ENCODE assay signal across 1 cellular context in the genomic region with DNA sequence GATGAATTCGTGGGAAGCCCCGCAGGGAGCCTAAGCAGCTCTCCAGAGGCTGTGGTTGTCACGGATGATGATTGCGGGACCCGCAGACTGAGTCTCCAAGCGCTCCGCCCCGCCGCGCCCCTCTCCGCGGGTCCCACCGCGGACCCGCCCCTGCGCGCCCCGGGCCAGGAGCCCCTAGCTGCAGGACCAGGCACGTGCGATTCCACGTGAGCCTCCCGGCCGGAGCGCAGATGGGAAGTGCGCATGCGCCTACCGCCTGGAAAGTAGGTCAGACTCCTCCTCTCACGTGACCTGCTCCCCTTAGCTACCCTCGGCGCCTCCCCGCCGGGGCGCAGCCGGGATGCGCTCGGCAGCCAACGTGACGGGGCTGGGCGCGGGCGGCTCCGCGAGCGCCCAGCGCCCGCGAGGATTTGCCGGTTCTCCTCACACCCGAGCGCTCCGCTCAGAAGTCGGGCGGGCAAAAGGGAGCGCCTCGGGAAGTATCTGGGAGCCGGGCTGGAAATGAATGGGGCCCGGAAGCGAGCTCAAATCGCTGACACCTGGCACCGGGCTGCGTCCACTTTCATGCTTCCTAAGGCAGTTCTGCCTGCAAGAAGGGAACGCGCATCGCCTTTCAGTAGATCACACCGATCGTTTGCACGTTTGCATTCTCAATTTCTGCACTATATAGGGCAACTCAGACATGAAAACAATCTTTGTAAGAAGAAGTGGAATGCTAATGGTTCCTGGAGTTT.
TF ChIP-seq lines count a peak whose summit lies in the region.

No MANE protein-coding gene starts in this region.

TF ChIP-seq in HepG2, 621 proteins besides CTCF, POLR2A, EP300 and RAD21 (continued from another document and continues in another):
- TF ChIP-seq BRD4 (CRISPR knock-in tag; IDR thresholded peaks at IDR 0.05): 0 out of 2 replicates have a peak, but pooled peaks have one; percentile 71
- TF ChIP-seq SRSF1 (optimal IDR thresholded peaks at IDR 0.05; ENCODE audit: low read depth, low read length): peak; percentile 76
- TF ChIP-seq RORA (CRISPR knock-in tag; IDR thresholded peaks at IDR 0.05): peak; percentile 100
- TF ChIP-seq, protein P1, sequence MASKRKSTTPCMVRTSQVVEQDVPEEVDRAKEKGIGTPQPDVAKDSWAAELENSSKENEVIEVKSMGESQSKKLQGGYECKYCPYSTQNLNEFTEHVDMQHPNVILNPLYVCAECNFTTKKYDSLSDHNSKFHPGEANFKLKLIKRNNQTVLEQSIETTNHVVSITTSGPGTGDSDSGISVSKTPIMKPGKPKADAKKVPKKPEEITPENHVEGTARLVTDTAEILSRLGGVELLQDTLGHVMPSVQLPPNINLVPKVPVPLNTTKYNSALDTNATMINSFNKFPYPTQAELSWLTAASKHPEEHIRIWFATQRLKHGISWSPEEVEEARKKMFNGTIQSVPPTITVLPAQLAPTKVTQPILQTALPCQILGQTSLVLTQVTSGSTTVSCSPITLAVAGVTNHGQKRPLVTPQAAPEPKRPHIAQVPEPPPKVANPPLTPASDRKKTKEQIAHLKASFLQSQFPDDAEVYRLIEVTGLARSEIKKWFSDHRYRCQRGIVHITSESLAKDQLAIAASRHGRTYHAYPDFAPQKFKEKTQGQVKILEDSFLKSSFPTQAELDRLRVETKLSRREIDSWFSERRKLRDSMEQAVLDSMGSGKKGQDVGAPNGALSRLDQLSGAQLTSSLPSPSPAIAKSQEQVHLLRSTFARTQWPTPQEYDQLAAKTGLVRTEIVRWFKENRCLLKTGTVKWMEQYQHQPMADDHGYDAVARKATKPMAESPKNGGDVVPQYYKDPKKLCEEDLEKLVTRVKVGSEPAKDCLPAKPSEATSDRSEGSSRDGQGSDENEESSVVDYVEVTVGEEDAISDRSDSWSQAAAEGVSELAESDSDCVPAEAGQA (IDR thresholded peaks at IDR 0.05; ENCODE audit: low read depth): no peak
- TF ChIP-seq, protein P1 (CRISPR knock-in tag; IDR thresholded peaks at IDR 0.05; ENCODE audit: borderline replicate concordance): peak; percentile 58
- TF ChIP-seq, protein P2, sequence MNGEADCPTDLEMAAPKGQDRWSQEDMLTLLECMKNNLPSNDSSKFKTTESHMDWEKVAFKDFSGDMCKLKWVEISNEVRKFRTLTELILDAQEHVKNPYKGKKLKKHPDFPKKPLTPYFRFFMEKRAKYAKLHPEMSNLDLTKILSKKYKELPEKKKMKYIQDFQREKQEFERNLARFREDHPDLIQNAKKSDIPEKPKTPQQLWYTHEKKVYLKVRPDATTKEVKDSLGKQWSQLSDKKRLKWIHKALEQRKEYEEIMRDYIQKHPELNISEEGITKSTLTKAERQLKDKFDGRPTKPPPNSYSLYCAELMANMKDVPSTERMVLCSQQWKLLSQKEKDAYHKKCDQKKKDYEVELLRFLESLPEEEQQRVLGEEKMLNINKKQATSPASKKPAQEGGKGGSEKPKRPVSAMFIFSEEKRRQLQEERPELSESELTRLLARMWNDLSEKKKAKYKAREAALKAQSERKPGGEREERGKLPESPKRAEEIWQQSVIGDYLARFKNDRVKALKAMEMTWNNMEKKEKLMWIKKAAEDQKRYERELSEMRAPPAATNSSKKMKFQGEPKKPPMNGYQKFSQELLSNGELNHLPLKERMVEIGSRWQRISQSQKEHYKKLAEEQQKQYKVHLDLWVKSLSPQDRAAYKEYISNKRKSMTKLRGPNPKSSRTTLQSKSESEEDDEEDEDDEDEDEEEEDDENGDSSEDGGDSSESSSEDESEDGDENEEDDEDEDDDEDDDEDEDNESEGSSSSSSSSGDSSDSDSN (CRISPR knock-in tag; IDR thresholded peaks at IDR 0.05): peak; percentile 68
- TF ChIP-seq NCOA5 (CRISPR knock-in tag; IDR thresholded peaks at IDR 0.05): no peak
- TF ChIP-seq PAWR (CRISPR knock-in tag; IDR thresholded peaks at IDR 0.05; ENCODE audit: borderline replicate concordance): no peak
- no peak for TF ChIP-seq SMAD3 (CRISPR knock-in tag; IDR thresholded peaks at IDR 0.05)
- TF ChIP-seq CAMTA2 (CRISPR knock-in tag; IDR thresholded peaks at IDR 0.05; ENCODE audit: borderline replicate concordance): peak; percentile 88
- TF ChIP-seq ZNF124 (CRISPR knock-in tag; IDR thresholded peaks at IDR 0.05): no peak; the same call in 1 of the 2 replicates
- peak; percentile 73 for TF ChIP-seq GABPB1 (CRISPR knock-in tag; IDR thresholded peaks at IDR 0.05)
- TF ChIP-seq, protein P3, sequence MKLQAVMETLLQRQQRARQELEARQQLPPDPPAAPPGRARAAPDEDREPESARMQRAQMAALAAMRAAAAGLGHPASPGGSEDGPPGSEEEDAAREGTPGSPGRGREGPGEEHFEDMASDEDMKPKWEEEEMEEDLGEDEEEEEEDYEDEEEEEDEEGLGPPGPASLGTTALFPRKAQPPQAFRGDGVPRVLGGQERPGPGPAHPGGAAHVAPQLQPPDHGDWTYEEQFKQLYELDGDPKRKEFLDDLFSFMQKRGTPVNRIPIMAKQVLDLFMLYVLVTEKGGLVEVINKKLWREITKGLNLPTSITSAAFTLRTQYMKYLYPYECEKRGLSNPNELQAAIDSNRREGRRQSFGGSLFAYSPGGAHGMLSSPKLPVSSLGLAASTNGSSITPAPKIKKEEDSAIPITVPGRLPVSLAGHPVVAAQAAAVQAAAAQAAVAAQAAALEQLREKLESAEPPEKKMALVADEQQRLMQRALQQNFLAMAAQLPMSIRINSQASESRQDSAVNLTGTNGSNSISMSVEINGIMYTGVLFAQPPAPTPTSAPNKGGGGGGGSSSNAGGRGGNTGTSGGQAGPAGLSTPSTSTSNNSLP (IDR thresholded peaks at IDR 0.05; ENCODE audit: low read depth, low read length): no peak; the same call in 1 of the 2 replicates
- TF ChIP-seq ZSCAN25 (CRISPR knock-in tag; IDR thresholded peaks at IDR 0.05): peak; percentile 81
- TF ChIP-seq, protein P4, sequence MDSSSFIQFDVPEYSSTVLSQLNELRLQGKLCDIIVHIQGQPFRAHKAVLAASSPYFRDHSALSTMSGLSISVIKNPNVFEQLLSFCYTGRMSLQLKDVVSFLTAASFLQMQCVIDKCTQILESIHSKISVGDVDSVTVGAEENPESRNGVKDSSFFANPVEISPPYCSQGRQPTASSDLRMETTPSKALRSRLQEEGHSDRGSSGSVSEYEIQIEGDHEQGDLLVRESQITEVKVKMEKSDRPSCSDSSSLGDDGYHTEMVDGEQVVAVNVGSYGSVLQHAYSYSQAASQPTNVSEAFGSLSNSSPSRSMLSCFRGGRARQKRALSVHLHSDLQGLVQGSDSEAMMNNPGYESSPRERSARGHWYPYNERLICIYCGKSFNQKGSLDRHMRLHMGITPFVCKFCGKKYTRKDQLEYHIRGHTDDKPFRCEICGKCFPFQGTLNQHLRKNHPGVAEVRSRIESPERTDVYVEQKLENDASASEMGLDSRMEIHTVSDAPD (CRISPR knock-in tag; IDR thresholded peaks at IDR 0.05): 0 out of 2 replicates have a peak, but pooled peaks have one; percentile 71
- no peak for TF ChIP-seq SETDB1 (CRISPR knock-in tag; IDR thresholded peaks at IDR 0.05; ENCODE audit: borderline replicate concordance)
- no peak for TF ChIP-seq NR3C1 (CRISPR knock-in tag; IDR thresholded peaks at IDR 0.05)
- TF ChIP-seq ZNF121 (CRISPR knock-in tag; IDR thresholded peaks at IDR 0.05): peak; percentile 39
- TF ChIP-seq SRY (CRISPR knock-in tag; IDR thresholded peaks at IDR 0.05): peak; percentile 91
- TF ChIP-seq ZNF354B (CRISPR knock-in tag; IDR thresholded peaks at IDR 0.05): no peak
- TF ChIP-seq NFAT5 (CRISPR knock-in tag; IDR thresholded peaks at IDR 0.05): peak; percentile 92
- TF ChIP-seq ZBTB37 (CRISPR knock-in tag; IDR thresholded peaks at IDR 0.05): no peak
- 0 out of 2 replicates have a peak, but pooled peaks have one; percentile 25 for TF ChIP-seq ZNF629 (CRISPR knock-in tag; conservative IDR thresholded peaks at IDR 0.05)
- no peak for TF ChIP-seq ZFYVE20 (CRISPR knock-in tag; IDR thresholded peaks at IDR 0.05; ENCODE audit: borderline replicate concordance, low read depth)
- TF ChIP-seq RNF219 (CRISPR knock-in tag; IDR thresholded peaks at IDR 0.05): peak; percentile 38; the same call in 1 of the 2 replicates
- TF ChIP-seq ZNF20 (CRISPR knock-in tag; IDR thresholded peaks at IDR 0.05): no peak
- TF ChIP-seq CREM (IDR thresholded peaks at IDR 0.05): no peak
- no peak for TF ChIP-seq CREM (CRISPR knock-in tag; IDR thresholded peaks at IDR 0.05)
- peak; percentile 42; the same call in 1 of the 2 replicates for TF ChIP-seq ZC3H4 (CRISPR knock-in tag; IDR thresholded peaks at IDR 0.05; ENCODE audit: borderline replicate concordance)
- TF ChIP-seq SAFB2 (CRISPR knock-in tag; IDR thresholded peaks at IDR 0.05; ENCODE audit: borderline replicate concordance, low read depth): no peak
